ENCODE assay signal across 8 cellular contexts in genomic region chr5:56088967-56089829, GRCh38.
DNase-seq lines count a peak whose midpoint lies in the region; ATAC-seq and TF ChIP-seq lines count a peak whose summit lies in the region.

No MANE protein-coding gene starts in this region.

- H3K36me3 Mint-ChIP-seq in glutamatergic neuron (ENCODE audit: unreplicated experiment): no peaks in the 10 kb centered on the region

- no peaks in the 10 kb centered on the region for H3K27me3 Mint-ChIP-seq in glutamatergic neuron (ENCODE audit: unreplicated experiment)

- no peak overlapping the region for H3K27ac Mint-ChIP-seq in glutamatergic neuron (ENCODE audit: unreplicated experiment)

- H3K4me1 Mint-ChIP-seq in glutamatergic neuron (ENCODE audit: low read depth, unreplicated experiment): no peaks in the 10 kb centered on the region

- peak; percentile 95 for ATAC-seq in GM18511 (IDR thresholded peaks at IDR 0.05; ENCODE audit: unreplicated experiment)
- ATAC-seq in GM21723 (IDR thresholded peaks at IDR 0.05; ENCODE audit: unreplicated experiment): peak; percentile 95
- no peak for ATAC-seq in esophagus mucosa

- no peak overlapping the region for H3K4me3 Mint-ChIP-seq in glutamatergic neuron (ENCODE audit: unreplicated experiment)

- no peak for TF ChIP-seq CTCF in glutamatergic neuron (IDR thresholded peaks at IDR 0.05; ENCODE audit: partially characterized antibody, unreplicated experiment)

- peak; percentile 64 for DNase-seq in LHCN-M2 (ENCODE audit: low read depth)
- DNase-seq in iris pigment epithelial cell (ENCODE audit: low read depth): peak; percentile 77
- DNase-seq in SK-N-DZ (ENCODE audit: low spot score): no peak
- no peak for DNase-seq in globus pallidus (ENCODE audit: low spot score)
- no peak for DNase-seq in glutamatergic neuron

- H3K9me3 Mint-ChIP-seq in glutamatergic neuron (ENCODE audit: unreplicated experiment): no peaks in the 10 kb centered on the region

Comparison
In these comparisons a context has a peak if more than half of its experiments do, and no peak if none do; other contexts are left out.
1. DNase-seq: peak in LHCN-M2 (single experiment) and iris pigment epithelial cell (single experiment); none in SK-N-DZ (single experiment), globus pallidus (single experiment) and glutamatergic neuron (single experiment).